In genomic region chr6:26305097-26305841, GRCh38 we compare ENCODE assay signal across 8 cellular contexts. TPM values are rescaled to one million over a fixed set of nuclear protein-coding genes. Genes with fewer than 3 reads are reported as not detected.
DNase-seq lines count a peak whose midpoint lies in the region; ATAC-seq and TF ChIP-seq lines count a peak whose summit lies in the region.

No MANE protein-coding gene starts in this region.

- WGBS in suprapubic skin, result 6% methylated on average over 22 of the region's 22 CpGs

- H3K36me3 ChIP-seq in suprapubic skin, result no peaks in the 10 kb centered on the region

- peaks cover 0 to 11% of the 10 kb centered on the region in 2 donors for H3K36me3 Mint-ChIP-seq in naive B cell

- H3K27ac ChIP-seq in suprapubic skin, result peak overlapping the region; percentile 69

- peaks cover 4% of the 10 kb centered on the region for H3K4me1 ChIP-seq in suprapubic skin

- TF ChIP-seq CTCF in suprapubic skin (IDR thresholded peaks at IDR 0.05), result no peak

- H3K9me3 ChIP-seq in suprapubic skin, result no peaks in the 10 kb centered on the region

- no peak for TF ChIP-seq EP300 in suprapubic skin (IDR thresholded peaks at IDR 0.05)

- peak overlapping the region; percentile 49 for H3K4me3 ChIP-seq in suprapubic skin

- H3K4me3 Mint-ChIP-seq in naive B cell, result peak overlapping the region; percentile 89 to 98 (median 96)

- peaks cover 0 to 4% (median 0%) of the 10 kb centered on the region in 7 donors for H3K9me3 Mint-ChIP-seq in naive B cell

- DNase-seq in AG20443 (ENCODE audit: low spot score) (peak; percentile 48), NCI-H2227 (lab: John Stamatoyannopoulos, UW; ENCODE audit: unreplicated experiment) (peak; percentile 62), activated T-cell treated with anti-CD3 and anti-CD28 coated beads for 4 hours (peak; percentile 61), naive B cell (peak; percentile 50), suprapubic skin (ENCODE audit: low spot score in 2 of 2) (no peak)

- ATAC-seq in GM21423 (IDR thresholded peaks at IDR 0.05; ENCODE audit: unreplicated experiment) (peak; percentile 35), esophagus mucosa (peak; percentile 72), naive B cell (ENCODE audit: low read depth in 2 of 2) (peak; percentile 75 to 78), HG03520 (IDR thresholded peaks at IDR 0.05; ENCODE audit: unreplicated experiment) (no peak)

- H3K27ac Mint-ChIP-seq in naive B cell, result peak overlapping the region; percentile 91 to 98 (median 94)

- TF ChIP-seq POLR2A in suprapubic skin (IDR thresholded peaks at IDR 0.05), result no peak

- H3K27me3 Mint-ChIP-seq in naive B cell, result no peaks in the 10 kb centered on the region

- H3K27me3 ChIP-seq in suprapubic skin, result no peaks in the 10 kb centered on the region

- H3K4me1 Mint-ChIP-seq in naive B cell, result peaks cover 11 to 15% (median 11%) of the 10 kb centered on the region in 3 donors

RNA-seq across cellular contexts. Expression of gene BTN3A2, which starts 59.7 kb away (rescaled TPM):
- total RNA-seq in esophagus mucosa, result 2.7 TPM
- polyA plus RNA-seq in naive B cell (ENCODE audit: low read depth in 6 of 6), result 100 to 1,000 TPM in 1 of 6 donors, 10 to 100 TPM in 5; 26.7 to 112 (median 51.7) TPM
- total RNA-seq in suprapubic skin, result 10 to 100 TPM; 15.2 to 29.6 (median 23.7) TPM

Comparison
In these comparisons a context has a peak if more than half of its experiments do, and no peak if none do; other contexts are left out.
1. DNase-seq: peak in AG20443 (single experiment), NCI-H2227 (single experiment), activated T-cell treated with anti-CD3 and anti-CD28 coated beads for 4 hours (single experiment) and naive B cell (single experiment); none in suprapubic skin (0 of 2).